In the genomic region with DNA sequence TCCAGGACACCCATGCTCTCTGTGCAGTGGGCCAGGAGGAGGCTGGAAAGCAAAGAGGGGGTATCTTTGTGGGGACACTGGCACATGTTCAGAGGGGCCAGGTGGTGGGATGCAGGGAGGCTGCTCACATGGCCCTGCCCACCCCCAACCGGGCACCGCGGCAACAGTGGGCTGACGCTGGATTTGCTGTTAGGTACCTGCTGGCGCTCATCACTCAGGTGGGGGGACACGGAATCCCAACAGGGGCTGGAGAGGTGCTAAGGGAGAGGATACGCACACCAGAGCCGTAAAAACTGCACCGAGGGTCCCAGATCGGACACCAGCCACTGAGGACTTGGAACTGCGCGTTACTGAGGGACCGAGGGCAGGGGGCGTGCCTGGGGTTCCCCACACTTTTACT, we compare ENCODE assay signal across 29 cellular contexts.
"Had no signal": no experiment of that assay in that cellular context is flagged by ENCODE, and none has a peak within 500 bp of the region (broad histone marks: within the 10 kb centered on the region; RNA-seq: fewer than 3 reads in every experiment).

No MANE protein-coding gene starts in this region.

- H3K9me3 Mint-ChIP-seq: activated naive CD4-positive, alpha-beta T cell treated with anti-CD3 and anti-CD28 coated beads, Interleukin-2, amount 50 U/mL, for 24 hours; activated T-cell treated with anti-CD3 and anti-CD28 coated beads, Interleukin-2, amount 50 U/mL, for 24 hours; activated T-helper 1 cell treated with anti-CD3 and anti-CD28 coated beads, Interleukin-12 subunit alpha, Interleukin-12 subunit beta, Interleukin-2, Interleukin-4 antibody, amounts not matched to agents 30 ng/mL and 10 ng/mL and 1 ng/mL, durations not matched to agents 14 hours and 24 hours and 36 hours had no signal

- H3K27ac Mint-ChIP-seq: activated CD8-positive, alpha-beta memory T cell treated with anti-CD3 and anti-CD28 coated beads, Interleukin-2, amount 10 ng/mL, durations not matched to agents 7 days and 5 days; activated naive CD4-positive, alpha-beta T cell treated with anti-CD3 and anti-CD28 coated beads, Interleukin-2, amount 50 U/mL, for 24 hours; activated T-cell treated with anti-CD3 and anti-CD28 coated beads, Interleukin-2, amount 50 U/mL, for 24 hours; activated T-helper 1 cell treated with anti-CD3 and anti-CD28 coated beads, Interleukin-12 subunit alpha, Interleukin-12 subunit beta, Interleukin-2, Interleukin-4 antibody, amounts not matched to agents 30 ng/mL and 10 ng/mL and 1 ng/mL, durations not matched to agents 14 hours and 24 hours and 36 hours had no signal

- DNase-seq: activated CD4-positive, alpha-beta T cell treated with anti-CD3 and anti-CD28 coated beads for 4 hours; activated CD4-positive, alpha-beta T cell treated with anti-CD3 and anti-CD28 coated beads, Interleukin-2, amount 50 U/mL, for 48 hours; activated CD8-positive, alpha-beta memory T cell treated with anti-CD3 and anti-CD28 coated beads, Interleukin-2, amount 10 ng/mL, durations not matched to agents 7 days and 5 days; activated effector memory CD4-positive, alpha-beta T cell treated with Interleukin-2 at 50 U/mL for 16 hours; activated naive CD4-positive, alpha-beta T cell; activated T-cell treated with anti-CD3 and anti-CD28 coated beads, Interleukin-2, amount 50 U/mL, for 24 hours; body of pancreas; Karpas-422; MM.1S; NCI-H1105; NCI-H1436; NCI-H1694 treated with DMSO at 0.1 percent for 48 hours; NCI-H2029 treated with DMSO at 0.1 percent for 48 hours; NCI-H345; NCI-H510A; NCI-H526 treated with DMSO at 0.1 percent for 48 hours; NCI-H82; NK-92 treated with Interleukin-12 subunit alpha and Interleukin-12 subunit beta, amount 100 ng/mL, for 24 hours; OCI-M1; RPMI8226; SW 1271 had no signal

- H3K27ac ChIP-seq: ascending aorta, body of pancreas, SK-N-MC had no signal

- H3K4me3 Mint-ChIP-seq: activated CD8-positive, alpha-beta memory T cell treated with anti-CD3 and anti-CD28 coated beads, Interleukin-2, amount 10 ng/mL, durations not matched to agents 7 days and 5 days; activated naive CD4-positive, alpha-beta T cell treated with anti-CD3 and anti-CD28 coated beads, Interleukin-2, amount 50 U/mL, for 24 hours; activated T-cell treated with anti-CD3 and anti-CD28 coated beads, Interleukin-2, amount 50 U/mL, for 24 hours; activated T-helper 1 cell treated with anti-CD3 and anti-CD28 coated beads, Interleukin-12 subunit alpha, Interleukin-12 subunit beta, Interleukin-2, Interleukin-4 antibody, amounts not matched to agents 30 ng/mL and 10 ng/mL and 1 ng/mL, durations not matched to agents 14 hours and 24 hours and 36 hours had no signal

- H3K27me3 Mint-ChIP-seq: activated CD8-positive, alpha-beta memory T cell treated with anti-CD3 and anti-CD28 coated beads, Interleukin-2, amount 10 ng/mL, durations not matched to agents 7 days and 5 days; activated naive CD4-positive, alpha-beta T cell treated with anti-CD3 and anti-CD28 coated beads, Interleukin-2, amount 50 U/mL, for 24 hours; activated T-cell treated with anti-CD3 and anti-CD28 coated beads, Interleukin-2, amount 50 U/mL, for 24 hours had no signal

- H3K4me3 ChIP-seq: ascending aorta, body of pancreas, K562, SK-N-MC had no signal

- ATAC-seq: activated CD4-positive, CD25-positive, alpha-beta regulatory T cell treated with anti-CD3 and anti-CD28 coated beads, Interleukin-2, amount 50 U/mL, for 24 hours; activated CD8-positive, alpha-beta memory T cell treated with anti-CD3 and anti-CD28 coated beads, Interleukin-2, amount 10 ng/mL, durations not matched to agents 7 days and 5 days; body of pancreas; K562; Panc1; Right ventricle myocardium inferior had no signal

- H3K27me3 ChIP-seq: ascending aorta, body of pancreas had no signal

- H3K9me3 ChIP-seq: ascending aorta, body of pancreas had no signal
